In genomic region chr11:92880391-92880790, GRCh38 we compare ENCODE assay signal across 25 cellular contexts.
DNase-seq lines count a peak whose midpoint lies in the region; ATAC-seq and TF ChIP-seq lines count a peak whose summit lies in the region.
"Had no signal": no experiment of that assay in that cellular context is flagged by ENCODE, and none has a peak within 500 bp of the region (broad histone marks: within the 10 kb centered on the region; RNA-seq: fewer than 3 reads in every experiment).

No MANE protein-coding gene starts in this region.

- intact Hi-C loops in OCI-LY7 (cut with micrococcal nuclease; ENCODE audit: unreplicated experiment): loop anchor here (10.0 kb wide), 1 partner anchor 56 kb away; no protein-coding TSS in a partner anchor

- no peak overlapping the region for H3K4me3 ChIP-seq in OCI-LY7 (ENCODE audit: low read depth, low read length, poor library complexity, severe bottlenecking)
- H3K4me3 ChIP-seq in suprapubic skin: no peak overlapping the region
- H3K4me3 ChIP-seq: gastrocnemius medialis, smooth muscle cell had no signal

- no peaks in the 10 kb centered on the region for H3K36me3 ChIP-seq in OCI-LY7 (ENCODE audit: insufficient read depth, low read length)
- H3K36me3 ChIP-seq in suprapubic skin: no peaks in the 10 kb centered on the region
- H3K36me3 ChIP-seq: gastrocnemius medialis, neutrophil had no signal

- POLR2A ChIA-PET in OCI-LY7 (lab: Charles Lee): no interaction called here

- WGBS in suprapubic skin: 81% methylated on average over 3 of the region's 3 CpGs

- no peak for TF ChIP-seq EP300 in suprapubic skin (IDR thresholded peaks at IDR 0.05)

- TF ChIP-seq CTCF in OCI-LY7 (conservative IDR thresholded peaks at IDR 0.05; ENCODE audit: low read length) (no peak), suprapubic skin (IDR thresholded peaks at IDR 0.05) (no peak)

- no TSS peak for BruUV-seq in OCI-LY7 (replicated peaks; lab: Mats Ljungman, UMichigan)

- DNase-seq in A172 (ENCODE audit: low spot score): peak; percentile 59
- DNase-seq in GM04503 (ENCODE audit: low read depth): peak; percentile 21
- peak; percentile 18 for DNase-seq in SW480 (ENCODE audit: low spot score)
- peak; percentile 21 for DNase-seq in iris pigment epithelial cell (ENCODE audit: low read depth)
- no peak for DNase-seq in OCI-LY7 (ENCODE audit: low spot score)
- DNase-seq in GDM1 (lab: John Stamatoyannopoulos, UW): no peak
- DNase-seq in suprapubic skin (ENCODE audit: low spot score in 2 of 2): no peak
- DNase-seq: activated CD8-positive, alpha-beta memory T cell treated with anti-CD3 and anti-CD28 coated beads for 24 hours; activated naive CD4-positive, alpha-beta T cell treated with anti-CD3 and anti-CD28 coated beads for 36 hours; activated T-cell treated with anti-CD3 and anti-CD28 coated beads, Interleukin-2, amount 50 U/mL, for 72 hours; Calu3; cerebellar nuclear complex; effector memory CD4-positive, alpha-beta T cell; gastrocnemius medialis; hypothalamus; KBM-7; NCI-H1930; NCI-H2227 treated with DMSO at 0.1 percent for 48 hours; NCI-H748 treated with DMSO at 0.1 percent for 48 hours; stimulated activated naive CD4-positive, alpha-beta T cell; SW 1271 had no signal

- CTCF ChIA-PET in OCI-LY7 (lab: Charles Lee; ENCODE audit: unreplicated experiment): no interaction called here

- H3K4me1 ChIP-seq in OCI-LY7 (ENCODE audit: insufficient read depth, low read length, poor library complexity, severe bottlenecking): no peaks in the 10 kb centered on the region
- no peaks in the 10 kb centered on the region for H3K4me1 ChIP-seq in suprapubic skin
- H3K4me1 ChIP-seq: gastrocnemius medialis had no signal

- TF ChIP-seq POLR2A in suprapubic skin (IDR thresholded peaks at IDR 0.05): no peak

- ATAC-seq in HG02763 (IDR thresholded peaks at IDR 0.05; ENCODE audit: unreplicated experiment): no peak
- ATAC-seq: activated T-cell treated with anti-CD3 and anti-CD28 coated beads, Interleukin-2, amount 50 U/mL, for 72 hours; gastrocnemius medialis had no signal

- H3K79me2 ChIP-seq in OCI-LY7 (ENCODE audit: insufficient read depth, low read depth, low read length): no peaks in the 10 kb centered on the region

- H3K27ac ChIP-seq in OCI-LY7 (ENCODE audit: low read depth, low read length, poor library complexity, severe bottlenecking) (no peak overlapping the region), suprapubic skin (no peak overlapping the region)
- H3K27ac ChIP-seq: C4-2B, gastrocnemius medialis, neutrophil had no signal

- no peaks in the 10 kb centered on the region for H3K27me3 ChIP-seq in suprapubic skin
- H3K27me3 ChIP-seq: gastrocnemius medialis, neutrophil had no signal

- H3K4me2 ChIP-seq in OCI-LY7 (ENCODE audit: low read length): no peak overlapping the region
- H3K4me2 ChIP-seq: smooth muscle cell had no signal

- H3K9me2 ChIP-seq in OCI-LY7 (ENCODE audit: insufficient read depth, low read length): no peaks in the 10 kb centered on the region

- H4K20me1 ChIP-seq in OCI-LY7 (ENCODE audit: insufficient read depth, low read length): no peaks in the 10 kb centered on the region

- H2AFZ ChIP-seq in OCI-LY7 (ENCODE audit: low read length): no peak overlapping the region

- H3K9me3 ChIP-seq in OCI-LY7 (ENCODE audit: low read length) (no peaks in the 10 kb centered on the region), suprapubic skin (no peaks in the 10 kb centered on the region)
- H3K9me3 ChIP-seq: gastrocnemius medialis, neutrophil had no signal

Comparison
In these comparisons a context has a peak if more than half of its experiments do, and no peak if none do; other contexts are left out.
1. DNase-seq: peak in A172 (single experiment), GM04503 (single experiment), SW480 (single experiment) and iris pigment epithelial cell (single experiment); none in OCI-LY7 (single experiment), GDM1 (single experiment) and suprapubic skin (0 of 2).